ENCODE assay signal across 8 cellular contexts in genomic region chr2:17754773-17755425, GRCh38. TPM values are rescaled to one million over a fixed set of nuclear protein-coding genes. Genes with fewer than 3 reads are reported as not detected.
DNase-seq lines count a peak whose midpoint lies in the region; ATAC-seq and TF ChIP-seq lines count a peak whose summit lies in the region.

No MANE protein-coding gene starts in this region.

- H3K36me3 Mint-ChIP-seq in activated T-cell treated with anti-CD3 and anti-CD28 coated beads, Interleukin-2, amount 50 U/mL, for 72 hours (ENCODE audit: insufficient read depth in 2 of 2): peaks cover 3 to 5% of the 10 kb centered on the region in 2 donors
- H3K36me3 Mint-ChIP-seq in stimulated activated naive B cell treated with anti-CD40 and anti-IgM and Interleukin-4, amounts not matched to agents 10 μg/mL and 1 μg/mL and 100 μg/mL, for 72 hours: peaks cover 2 to 7% of the 10 kb centered on the region in 2 donors

- H3K4me3 Mint-ChIP-seq in activated T-cell treated with anti-CD3 and anti-CD28 coated beads, Interleukin-2, amount 50 U/mL, for 72 hours: peak overlapping the region; percentile 84 to 98
- H3K4me3 Mint-ChIP-seq in stimulated activated naive B cell treated with anti-CD40 and anti-IgM and Interleukin-4, amounts not matched to agents 10 μg/mL and 1 μg/mL and 100 μg/mL, for 72 hours: peak overlapping the region; percentile 96 to 99

- peak overlapping the region; percentile 100 for H3K27ac Mint-ChIP-seq in activated T-cell treated with anti-CD3 and anti-CD28 coated beads, Interleukin-2, amount 50 U/mL, for 72 hours
- peak overlapping the region; percentile 97 for H3K27ac Mint-ChIP-seq in stimulated activated naive B cell treated with anti-CD40 and anti-IgM and Interleukin-4, amounts not matched to agents 10 μg/mL and 1 μg/mL and 100 μg/mL, for 72 hours

- ATAC-seq in activated T-cell treated with anti-CD3 and anti-CD28 coated beads, Interleukin-2, amount 50 U/mL, for 72 hours (replicated peaks in 1 of 2): no peak
- ATAC-seq in foreskin keratinocyte (no peak), GM18861 (IDR thresholded peaks at IDR 0.05; ENCODE audit: unreplicated experiment) (no peak)
- no peak for ATAC-seq in stimulated activated naive B cell treated with anti-CD40 and anti-IgM and Interleukin-4, amounts not matched to agents 10 μg/mL and 1 μg/mL and 100 μg/mL, for 72 hours (replicated peaks)

- H3K27ac ChIP-seq in foreskin keratinocyte: peak overlapping the region; percentile 97

- no peaks in the 10 kb centered on the region for H3K27me3 Mint-ChIP-seq in activated T-cell treated with anti-CD3 and anti-CD28 coated beads, Interleukin-2, amount 50 U/mL, for 72 hours (ENCODE audit: low read depth)
- H3K27me3 Mint-ChIP-seq in stimulated activated naive B cell treated with anti-CD40 and anti-IgM and Interleukin-4, amounts not matched to agents 10 μg/mL and 1 μg/mL and 100 μg/mL, for 72 hours: no peaks in the 10 kb centered on the region

- no peaks in the 10 kb centered on the region for H3K9me3 Mint-ChIP-seq in activated T-cell treated with anti-CD3 and anti-CD28 coated beads, Interleukin-2, amount 50 U/mL, for 72 hours
- H3K9me3 Mint-ChIP-seq in stimulated activated naive B cell treated with anti-CD40 and anti-IgM and Interleukin-4, amounts not matched to agents 10 μg/mL and 1 μg/mL and 100 μg/mL, for 72 hours: no peaks in the 10 kb centered on the region

- H3K4me1 ChIP-seq in foreskin keratinocyte: peaks cover 28% of the 10 kb centered on the region

- peaks cover 35% of the 10 kb centered on the region for H3K4me1 Mint-ChIP-seq in activated T-cell treated with anti-CD3 and anti-CD28 coated beads, Interleukin-2, amount 50 U/mL, for 72 hours (ENCODE audit: low read depth)
- peaks cover 15 to 25% of the 10 kb centered on the region in 2 donors for H3K4me1 Mint-ChIP-seq in stimulated activated naive B cell treated with anti-CD40 and anti-IgM and Interleukin-4, amounts not matched to agents 10 μg/mL and 1 μg/mL and 100 μg/mL, for 72 hours

- H3K27me3 ChIP-seq in foreskin keratinocyte: no peaks in the 10 kb centered on the region

- TF ChIP-seq CTCF in foreskin keratinocyte (conservative IDR thresholded peaks at IDR 0.05): no peak

- no peak for DNase-seq in activated T-cell treated with anti-CD3 and anti-CD28 coated beads, Interleukin-2, amount 50 U/mL, for 72 hours
- DNase-seq in activated T-cell treated with anti-CD3 and anti-CD28 coated beads, Interleukin-2, amount 50 U/mL, for 48 hours: no peak
- DNase-seq in SW 1271 (lab: John Stamatoyannopoulos, UW): peak; percentile 11 to 46
- peak in 1 of 2 donors; percentile 18 for DNase-seq in foreskin keratinocyte
- DNase-seq in stimulated activated naive B cell treated with anti-CD40 and anti-IgM and Interleukin-4, amounts not matched to agents 10 μg/mL and 1 μg/mL and 100 μg/mL, for 72 hours: no peak
- no peak for DNase-seq in stimulated activated CD4-positive, alpha-beta T cell treated with anti-CD3 and anti-CD28 coated beads, Interleukin-2, amount 100 ng/mL, for 48 hours
- no peak for DNase-seq in AML-193 (lab: John Stamatoyannopoulos, UW)

RNA-seq across cellular contexts. Expression of gene GEN1, which starts 1.0 kb away (rescaled TPM):
- total RNA-seq in activated T-cell treated with anti-CD3 and anti-CD28 coated beads, Interleukin-2, amount 50 U/mL, for 72 hours: 10 to 100 TPM; 33.1 to 35.2 TPM
- total RNA-seq in foreskin keratinocyte: 20.1 and 20.7 TPM in 2 replicates
- polyA plus RNA-seq in foreskin keratinocyte: 3.1 and 4.5 TPM in 2 replicates

RNA-seq across cellular contexts. Expression of gene SMC6, which starts 1.3 kb away (rescaled TPM):
- total RNA-seq in activated T-cell treated with anti-CD3 and anti-CD28 coated beads, Interleukin-2, amount 50 U/mL, for 72 hours: 10 to 100 TPM; 25.1 to 31.0 TPM
- 35.6 and 37.0 TPM in 2 replicates for total RNA-seq in foreskin keratinocyte
- 8.2 and 10.9 TPM in 2 replicates for polyA plus RNA-seq in foreskin keratinocyte

Comparison
In these comparisons a context has a peak if more than half of its experiments do, and no peak if none do; other contexts are left out.
1. DNase-seq: peak in SW 1271 (2 of 2); none in activated T-cell treated with anti-CD3 and anti-CD28 coated beads, Interleukin-2, amount 50 U/mL, for 72 hours (0 of 2), activated T-cell treated with anti-CD3 and anti-CD28 coated beads, Interleukin-2, amount 50 U/mL, for 48 hours (0 of 2), stimulated activated naive B cell treated with anti-CD40 and anti-IgM and Interleukin-4, amounts not matched to agents 10 μg/mL and 1 μg/mL and 100 μg/mL, for 72 hours (single experiment), stimulated activated CD4-positive, alpha-beta T cell treated with anti-CD3 and anti-CD28 coated beads, Interleukin-2, amount 100 ng/mL, for 48 hours (0 of 2) and AML-193 (0 of 2).